Comparison of ENCODE assay signal across 2 cellular contexts in genomic region chr2:167790781-167791450, GRCh38.
TF ChIP-seq lines count a peak whose summit lies in the region.

No MANE protein-coding gene starts in this region.

TF ChIP-seq in HepG2, 621 proteins besides CTCF, POLR2A, EP300 and RAD21:
- TF ChIP-seq MAFF (IDR thresholded peaks at IDR 0.05; ENCODE audit: low read depth, low read length): 0 out of 2 replicates have a peak, but pooled peaks have one; percentile 42
- no peak for TF ChIP-seq ZNF580 (CRISPR knock-in tag; IDR thresholded peaks at IDR 0.05; ENCODE audit: borderline replicate concordance, low read depth)
- TF ChIP-seq ZNF350 (CRISPR knock-in tag; IDR thresholded peaks at IDR 0.05; ENCODE audit: borderline replicate concordance, low read depth): no peak
- TF ChIP-seq RCOR2 (CRISPR knock-in tag; IDR thresholded peaks at IDR 0.05): no peak
- peak; percentile 64; the same call in 1 of the 2 replicates for TF ChIP-seq ZNF768 (CRISPR knock-in tag; IDR thresholded peaks at IDR 0.05)
- no peak for TF ChIP-seq FOXP4 (CRISPR knock-in tag; IDR thresholded peaks at IDR 0.05)
- no peak for TF ChIP-seq SYNCRIP (IDR thresholded peaks at IDR 0.05; ENCODE audit: insufficient read depth, low read depth, low read length)
- TF ChIP-seq MAFK (conservative IDR thresholded peaks at IDR 0.05 in 1 of 2, IDR thresholded peaks at IDR 0.05 in 1 of 2; ENCODE audit: low read length in 2 of 2): peak; percentile 55 to 67; a peak in 3 of 4 replicates

TF ChIP-seq in K562, 482 proteins besides CTCF, POLR2A, EP300 and RAD21:
- no peak for TF ChIP-seq POLR3G (IDR thresholded peaks at IDR 0.05; ENCODE audit: extremely low read depth, insufficient read length, insufficient replicate concordance)
- no peak for TF ChIP-seq ZC3H4 (CRISPR knock-in tag; IDR thresholded peaks at IDR 0.05; ENCODE audit: borderline replicate concordance)
- peak; percentile 47 for TF ChIP-seq ZFP36 (IDR thresholded peaks at IDR 0.05; ENCODE audit: low read depth, low read length, partially characterized antibody)
- TF ChIP-seq RFX1 (IDR thresholded peaks at IDR 0.05): no peak
- no peak for TF ChIP-seq TSC22D4 (tag; IDR thresholded peaks at IDR 0.05)
- no peak for TF ChIP-seq ZFX (CRISPR knock-in tag; IDR thresholded peaks at IDR 0.05)
- peak; percentile 77 for TF ChIP-seq RBM25 (IDR thresholded peaks at IDR 0.05; ENCODE audit: low read depth, low read length, severe bottlenecking)
TF ChIP-seq in K562: peak in this region for 2.
